In genomic region chr1:111819566-111819965, GRCh38 we compare ENCODE assay signal across 23 cellular contexts.
"Had no signal": no experiment of that assay in that cellular context is flagged by ENCODE, and none has a peak within 500 bp of the region (broad histone marks: within the 10 kb centered on the region; RNA-seq: fewer than 3 reads in every experiment).

No MANE protein-coding gene starts in this region.

- DNase-seq: colonic mucosa; cortex of kidney; dermis blood vessel endothelial cell; effector CD4-positive, alpha-beta T cell; effector CD8-positive, alpha-beta T cell; effector memory CD4-positive, alpha-beta T cell; effector memory CD8-positive, alpha-beta T cell; endodermal cell; erythroblast; esophagus squamous epithelium; foreskin fibroblast; foreskin keratinocyte; foreskin melanocyte; gastrocnemius medialis; glutamatergic neuron; head of caudate nucleus; heart left ventricle; heart right ventricle had no signal

- H3K4me3 ChIP-seq: colonic mucosa, coronary artery, esophagus muscularis mucosa, esophagus squamous epithelium, gastrocnemius medialis, gastroesophageal sphincter, heart left ventricle, heart right ventricle had no signal

- H3K27ac ChIP-seq: colonic mucosa, coronary artery, epithelial cell of prostate, esophagus muscularis mucosa, esophagus squamous epithelium, foreskin keratinocyte, gastrocnemius medialis, gastroesophageal sphincter, heart left ventricle, heart right ventricle had no signal

- ATAC-seq: effector memory CD8-positive, alpha-beta T cell; esophagus mucosa; foreskin keratinocyte; gastrocnemius medialis; gastroesophageal sphincter; heart left ventricle; heart right ventricle had no signal

- H3K27me3 ChIP-seq: colonic mucosa, esophagus muscularis mucosa, esophagus squamous epithelium, foreskin keratinocyte, gastrocnemius medialis, gastroesophageal sphincter, heart left ventricle, heart right ventricle had no signal
